21 cellular contexts compared by ENCODE assay signal in genomic region chr11:17778956-17779860, GRCh38. TPM values are rescaled to one million over a fixed set of nuclear protein-coding genes. Genes with fewer than 3 reads are reported as not detected.
DNase-seq lines count a peak whose midpoint lies in the region; ATAC-seq and TF ChIP-seq lines count a peak whose summit lies in the region.
"Had no signal": no experiment of that assay in that cellular context is flagged by ENCODE, and none has a peak within 500 bp of the region (broad histone marks: within the 10 kb centered on the region; RNA-seq: fewer than 3 reads in every experiment).

No MANE protein-coding gene starts in this region.

- no peak overlapping the region for H3K4me3 ChIP-seq in upper lobe of left lung
- H3K4me3 ChIP-seq: BLaER1, GM23248 had no signal

- H3K27ac ChIP-seq in upper lobe of left lung = no peak overlapping the region
- H3K27ac ChIP-seq: 22Rv1, BLaER1, C4-2B, GM23248 had no signal

- no peak for TF ChIP-seq EP300 in upper lobe of left lung (IDR thresholded peaks at IDR 0.05)

- TF ChIP-seq CTCF in upper lobe of left lung (IDR thresholded peaks at IDR 0.05) = no peak

- intact Hi-C loops in sciatic nerve (cut with DNase I) = no loop called here

- H3K36me3 ChIP-seq in upper lobe of left lung = no peaks in the 10 kb centered on the region
- H3K36me3 ChIP-seq: BLaER1 had no signal

- DNase-seq in activated effector memory CD4-positive, alpha-beta T cell treated with anti-CD3 and anti-CD28 coated beads, Interleukin-2, amount 50 U/mL, for 16 hours = peak; percentile 44
- DNase-seq in activated effector memory CD4-positive, alpha-beta T cell treated with Interleukin-2 at 50 U/mL for 16 hours = no peak
- DNase-seq in mesenteric fat pad (ENCODE audit: low spot score) = peak; percentile 81
- DNase-seq in sciatic nerve (ENCODE audit: low spot score) = peak; percentile 28
- peak; percentile 15 to 82 for DNase-seq in upper lobe of left lung
- no peak for DNase-seq in SW 1271 (lab: John Stamatoyannopoulos, UW)
- DNase-seq: Caco-2; CD4-positive, CD25-positive, alpha-beta regulatory T cell; CD8-positive, alpha-beta T cell; DMS153; DND-41; GM23248; H7; HCEC 1CT had no signal

- H3K9me3 ChIP-seq in upper lobe of left lung = no peaks in the 10 kb centered on the region
- H3K9me3 ChIP-seq: BLaER1, Caco-2 had no signal

- TF ChIP-seq POLR2A in upper lobe of left lung (IDR thresholded peaks at IDR 0.05) = no peak

- no peaks in the 10 kb centered on the region for H3K4me1 ChIP-seq in upper lobe of left lung
- H3K4me1 ChIP-seq: Caco-2 had no signal

- ATAC-seq in sciatic nerve (no peak), upper lobe of left lung (ENCODE audit: low FRiP score in 2 of 2) (no peak), HG03039 (IDR thresholded peaks at IDR 0.05; ENCODE audit: unreplicated experiment) (no peak), HG03460 (IDR thresholded peaks at IDR 0.05; ENCODE audit: unreplicated experiment) (no peak)
- ATAC-seq: CD8-positive, alpha-beta T cell had no signal

- no peaks in the 10 kb centered on the region for H3K27me3 ChIP-seq in upper lobe of left lung
- H3K27me3 ChIP-seq: BLaER1 had no signal

- WGBS in upper lobe of left lung, 2 donors = 93 to 95% methylated on average over 39 to 40 of the region's 40 CpGs

RNA-seq across cellular contexts. Expression of gene KCNC1, which starts 44.6 kb away (rescaled TPM):
- not detected for total RNA-seq in mesenteric fat pad
- total RNA-seq in sciatic nerve = not detected
- not detected for total RNA-seq in upper lobe of left lung
- total RNA-seq: B cell; CD4-positive, CD25-positive, alpha-beta regulatory T cell; CD8-positive, alpha-beta T cell; GM23248; H7 had no signal

RNA-seq across cellular contexts. Expression of gene MYOD1, which starts 59.8 kb away (rescaled TPM):
- total RNA-seq in mesenteric fat pad (not detected), sciatic nerve (not detected), upper lobe of left lung (not detected)
- total RNA-seq: B cell; Caco-2; CD4-positive, CD25-positive, alpha-beta regulatory T cell; CD8-positive, alpha-beta T cell; GM23248; H1; H7 had no signal

Comparison
In these comparisons a context has a peak if more than half of its experiments do, and no peak if none do; other contexts are left out.
1. DNase-seq: peak in activated effector memory CD4-positive, alpha-beta T cell treated with anti-CD3 and anti-CD28 coated beads, Interleukin-2, amount 50 U/mL, for 16 hours (single experiment), mesenteric fat pad (single experiment), sciatic nerve (single experiment) and upper lobe of left lung (2 of 2); none in activated effector memory CD4-positive, alpha-beta T cell treated with Interleukin-2 at 50 U/mL for 16 hours (single experiment) and SW 1271 (0 of 2).